ENCODE assay signal across 8 cellular contexts in genomic region chr14:34227834-34228662, GRCh38.
A peak's percentile ranks its signal among the peaks of the same experiment; 100 is the strongest.
DNase-seq lines count a peak whose midpoint lies in the region; ATAC-seq and TF ChIP-seq lines count a peak whose summit lies in the region.

No MANE protein-coding gene starts in this region.

- ATAC-seq in GM21786 (IDR thresholded peaks at IDR 0.05; ENCODE audit: unreplicated experiment): peak; percentile 86
- ATAC-seq in activated naive CD4-positive, alpha-beta T cell treated with anti-CD3 and anti-CD28 coated beads, Interleukin-2, amount 50 U/mL, for 72 hours: peak; percentile 86 to 92
- ATAC-seq in heart left ventricle: peak; percentile 87 to 96 (median 92)
- ATAC-seq in HG02840 (IDR thresholded peaks at IDR 0.05; ENCODE audit: low FRiP score, unreplicated experiment): no peak

- no peaks in the 10 kb centered on the region for H3F3A ChIP-seq in SK-N-SH (replicated peaks; ENCODE audit: insufficient read depth)

- WGBS in SK-N-SH (ENCODE audit: low lambda C conversion rate): 38% methylated on average over 22 of the region's 22 CpGs
- 33 to 38% (median 35%) methylated on average over 21 to 22 of the region's 22 CpGs for WGBS in heart left ventricle, 4 donors

- no peak overlapping the region for H3K27ac Mint-ChIP-seq in activated naive CD4-positive, alpha-beta T cell treated with anti-CD3 and anti-CD28 coated beads, Interleukin-2, amount 50 U/mL, for 72 hours

- no peak overlapping the region for H2AFZ ChIP-seq in SK-N-SH (ENCODE audit: low read depth)

- no peak overlapping the region for H3K9ac ChIP-seq in SK-N-SH

- TF ChIP-seq EP300 in SK-N-SH (IDR thresholded peaks at IDR 0.05; ENCODE audit: borderline replicate concordance in 1 of 2, low read depth in 1 of 2, low read length in 1 of 2): no peak

- TF ChIP-seq CTCF in LNCaP clone FGC (IDR thresholded peaks at IDR 0.05; ENCODE audit: control insufficient read depth, extremely low read depth, insufficient read depth) (peak; percentile 77), SK-N-SH (IDR thresholded peaks at IDR 0.05) (peak; percentile 83), heart left ventricle (IDR thresholded peaks at IDR 0.05) (peak; percentile 65 to 91 (median 84))

- no peaks in the 10 kb centered on the region for H4K20me1 ChIP-seq in SK-N-SH (ENCODE audit: insufficient read depth)

- CTCF ChIA-PET in SK-N-SH (lab: Yijun Ruan, JAX): interaction anchor here (0.5 to 2.2 kb wide), 39 partner anchors 8 to 1516 kb away, joined by 3 to 18 read pairs (median 4); no protein-coding TSS in a partner anchor

- H3K9me2 ChIP-seq in SK-N-SH: no peaks in the 10 kb centered on the region

- H3K4me2 ChIP-seq in SK-N-SH: peak overlapping the region; percentile 51; the same call in 1 of the 2 replicates

- in situ Hi-C loops in G401 (cut with HindIII; ENCODE audit: low sequenced_read_pairs): no loop called here

- intact Hi-C loops in heart left ventricle (cut with DNase I): loop anchor here (1.0 to 10.0 kb wide), 15 partner anchors 74 to 391 kb away; partner anchors contain the start of gene EGLN3 (in 2 of the 10)

- no peaks in the 10 kb centered on the region for H3K9me3 ChIP-seq in SK-N-SH
- H3K9me3 ChIP-seq in heart left ventricle: no peaks in the 10 kb centered on the region

- peaks cover 0 to 2% of the 10 kb centered on the region in 2 experiments; a peak in 1 of 4 replicates for H3K4me1 ChIP-seq in SK-N-SH (ENCODE audit: control insufficient read depth in 1 of 2, insufficient read depth in 2 of 2, low read depth in 1 of 2, low read length in 1 of 2)
- peaks cover 0 to 33% (median 7%) of the 10 kb centered on the region in 12 donors for H3K4me1 ChIP-seq in heart left ventricle

- H3K79me2 ChIP-seq in SK-N-SH (ENCODE audit: insufficient read depth): no peaks in the 10 kb centered on the region

- no peak for TF ChIP-seq POLR2A in heart left ventricle (IDR thresholded peaks at IDR 0.05)

- no peaks in the 10 kb centered on the region for H3K36me3 Mint-ChIP-seq in activated naive CD4-positive, alpha-beta T cell treated with anti-CD3 and anti-CD28 coated beads, Interleukin-2, amount 50 U/mL, for 72 hours

- H3K27me3 ChIP-seq in SK-N-SH (ENCODE audit: insufficient read depth) (peaks cover 5% of the 10 kb centered on the region; the same call in 1 of the 2 replicates), heart left ventricle (no peaks in the 10 kb centered on the region)

- POLR2A ChIA-PET in SK-N-SH (lab: Yijun Ruan, JAX): no interaction called here

- peak; percentile 84 for TF ChIP-seq RAD21 in SK-N-SH (IDR thresholded peaks at IDR 0.05; ENCODE audit: low read length)

- no peaks in the 10 kb centered on the region for H3K9me3 Mint-ChIP-seq in activated naive CD4-positive, alpha-beta T cell treated with anti-CD3 and anti-CD28 coated beads, Interleukin-2, amount 50 U/mL, for 72 hours

- H3K4me3 ChIP-seq in LNCaP clone FGC (ENCODE audit: low read depth, low read length) (no peak overlapping the region), SK-N-SH (ENCODE audit: low read depth in 2 of 2, low read length in 1 of 2) (peak overlapping the region; percentile 12 to 23; a peak in 2 of 4 replicates), heart left ventricle (peak overlapping the region in 9 of 12 donors; percentile 13 to 51 (median 31))

- no peak overlapping the region for H3K27ac ChIP-seq in SK-N-SH (ENCODE audit: low read depth in 2 of 2, low read length in 1 of 2)
- peak overlapping the region in 2 of 12 donors; percentile 23 to 32 for H3K27ac ChIP-seq in heart left ventricle

- H3K36me3 ChIP-seq in SK-N-SH (replicated peaks in 1 of 2; ENCODE audit: control insufficient read depth in 1 of 2, insufficient read depth in 2 of 2, low read length in 1 of 2) (no peaks in the 10 kb centered on the region), heart left ventricle (no peaks in the 10 kb centered on the region)

- peak; percentile 49 for DNase-seq in G401 (ENCODE audit: low spot score)
- no peak for DNase-seq in LNCaP clone FGC (ENCODE audit: low read depth)
- DNase-seq in SK-N-SH: peak; percentile 81
- DNase-seq in activated naive CD4-positive, alpha-beta T cell treated with anti-CD3 and anti-CD28 coated beads, Interleukin-2, amount 50 U/mL, for 72 hours (ENCODE audit: low spot score in 2 of 2): peak in 1 of 2 donors; percentile 65
- peak; percentile 52 to 76 (median 68) for DNase-seq in heart left ventricle
- peak; percentile 23 for DNase-seq in renal cortical epithelial cell (ENCODE audit: low read depth)

TF ChIP-seq in SK-N-SH, 30 proteins besides CTCF, POLR2A, EP300 and RAD21:
- TF ChIP-seq MAX (IDR thresholded peaks at IDR 0.05; ENCODE audit: low read depth) (0 out of 2 replicates have a peak, but pooled peaks have one; percentile 20), PBX3 (IDR thresholded peaks at IDR 0.05) (no peak), SMC3 (IDR thresholded peaks at IDR 0.05; ENCODE audit: low read depth, low read length) (peak; percentile 62)
